22 cellular contexts compared by ENCODE assay signal in genomic region chr15:90091156-90091931, GRCh38. TPM values are rescaled to one million over a fixed set of nuclear protein-coding genes. Genes with fewer than 3 reads are reported as not detected.
DNase-seq lines count a peak whose midpoint lies in the region; ATAC-seq, FAIRE-seq and TF ChIP-seq lines count a peak whose summit lies in the region.
"Had no signal": no experiment of that assay in that cellular context is flagged by ENCODE, and none has a peak within 500 bp of the region (broad histone marks: within the 10 kb centered on the region; RNA-seq: fewer than 3 reads in every experiment).

No MANE protein-coding gene starts in this region.

- H3K4me3 ChIP-seq in right lobe of liver (no peak overlapping the region), HepG2 (replicated peaks in 1 of 3; ENCODE audit: insufficient read depth in 1 of 3, low read depth in 2 of 3, low read length in 3 of 3) (no peak overlapping the region)
- H3K4me3 ChIP-seq: PC-9 had no signal

- no peak overlapping the region for H3K4me2 ChIP-seq in HepG2 (ENCODE audit: low read depth, low read length)
- H3K4me2 ChIP-seq: PC-9 had no signal

- intact Hi-C loops in right lobe of liver (cut with DNase I): no loop called here
- intact Hi-C loops in HepG2 (cut with micrococcal nuclease; ENCODE audit: unreplicated experiment): no loop called here

- no peak for TF ChIP-seq CTCF in right lobe of liver (IDR thresholded peaks at IDR 0.05)
- no peak for TF ChIP-seq CTCF in HepG2 (CRISPR knock-in tag; IDR thresholded peaks at IDR 0.05)
- no peak for TF ChIP-seq CTCF in neural crest cell (conservative IDR thresholded peaks at IDR 0.05)

- H3K27ac Mint-ChIP-seq in neural crest cell (ENCODE audit: unreplicated experiment): peak overlapping the region; percentile 27

- no TSS peak for BruUV-seq in HepG2 (replicated peaks; lab: Mats Ljungman, UMichigan)

- CTCF ChIA-PET in HepG2 (lab: Yijun Ruan, JAX; ENCODE audit: low intra/inter-chr PET ratio, low total read pairs): no interaction called here

- H3K27ac ChIP-seq in right lobe of liver (no peak overlapping the region), HepG2 (ENCODE audit: extremely low read length, insufficient read depth, low read length) (no peak overlapping the region), cingulate gyrus (ENCODE audit: low read depth, low read length) (peak overlapping the region; percentile 40), substantia nigra (ENCODE audit: low read depth, low read length, poor library complexity, severe bottlenecking) (peak overlapping the region; percentile 53)
- H3K27ac ChIP-seq: PC-9, RWPE1 had no signal

- no peak overlapping the region for H3K9ac ChIP-seq in HepG2 (ENCODE audit: insufficient read depth, low read depth, low read length)

- peaks cover 2% of the 10 kb centered on the region for H3K79me2 ChIP-seq in HepG2 (ENCODE audit: insufficient read depth, low read length)

- H3K4me3 Mint-ChIP-seq in neural crest cell: no peak overlapping the region
- H3K4me3 Mint-ChIP-seq: H9 had no signal

- H3K36me3 ChIP-seq in right lobe of liver (peaks cover 0 to 37% (median 7%) of the 10 kb centered on the region in 4 donors), HepG2 (replicated peaks in 1 of 2; ENCODE audit: control insufficient read depth in 1 of 2, insufficient read depth in 2 of 2, low read length in 2 of 2) (peaks cover 1 to 21% of the 10 kb centered on the region in 2 experiments; a peak in 3 of 5 replicates)

- TF ChIP-seq POLR2A in right lobe of liver (IDR thresholded peaks at IDR 0.05) (no peak), HepG2 (IDR thresholded peaks at IDR 0.05; ENCODE audit: insufficient read depth in 1 of 2, low read depth in 2 of 2, low read length in 2 of 2) (no peak)

- POLR2A ChIA-PET in HepG2 (lab: Yijun Ruan, JAX): interaction anchor here (1.3 kb wide), 1 partner anchor 11 kb away, joined by 5 read pairs; the partner anchor contains the start of gene IDH2

- 76% methylated on average over 6 of the region's 17 CpGs for WGBS in right lobe of liver (ENCODE audit: insufficient coverage, low coverage, low lambda C conversion rate, missing lambda C conversion rate)
- 90% methylated on average over 13 of the region's 17 CpGs for WGBS in HepG2 (ENCODE audit: low lambda C conversion rate)

- ATAC-seq in right lobe of liver: no peak
- ATAC-seq in HepG2: no peak
- no peak for ATAC-seq in GM18870 (IDR thresholded peaks at IDR 0.05; ENCODE audit: unreplicated experiment)
- no peak for ATAC-seq in HG03097 (IDR thresholded peaks at IDR 0.05; ENCODE audit: low FRiP score, unreplicated experiment)
- no peak for ATAC-seq in GM18867 (IDR thresholded peaks at IDR 0.05; ENCODE audit: unreplicated experiment)

- no peak overlapping the region for H2AFZ ChIP-seq in HepG2 (ENCODE audit: low read length)
- H2AFZ ChIP-seq: PC-9 had no signal

- H3K4me1 ChIP-seq in right lobe of liver (peaks cover 0 to 14% (median 3%) of the 10 kb centered on the region in 4 donors), HepG2 (ENCODE audit: insufficient read depth, low read length) (peaks cover 28% of the 10 kb centered on the region)

- in situ Hi-C loops in HepG2 (cut with HindIII; ENCODE audit: extremely low pct_ligation_motif_present, low pct_unique_long_range_greater_than_20kb): loop anchor here (25.0 kb wide), 1 partner anchor 354 kb away; no protein-coding TSS in a partner anchor

- peaks cover 42% of the 10 kb centered on the region for H3K36me3 Mint-ChIP-seq in neural crest cell (ENCODE audit: low read depth)

- H3K9me3 ChIP-seq in right lobe of liver (no peaks in the 10 kb centered on the region), HepG2 (ENCODE audit: low read length) (no peaks in the 10 kb centered on the region)

- H3K4me1 Mint-ChIP-seq in neural crest cell: peaks cover 19% of the 10 kb centered on the region

- H4K20me1 ChIP-seq in HepG2 (ENCODE audit: insufficient read depth, low read length): peaks cover 6% of the 10 kb centered on the region; the same call in 1 of the 2 replicates

- H3K9me3 Mint-ChIP-seq in neural crest cell: no peaks in the 10 kb centered on the region

- TF ChIP-seq RAD21 in HepG2 (CRISPR knock-in tag; IDR thresholded peaks at IDR 0.05): no peak

- FAIRE-seq in HepG2 (lab: Jason Lieb, UNC): no peak

- no peak for TF ChIP-seq EP300 in HepG2 (IDR thresholded peaks at IDR 0.05; ENCODE audit: low read depth in 2 of 2, low read length in 2 of 2)
- no peak for TF ChIP-seq EP300 in HepG2 (CRISPR knock-in tag; IDR thresholded peaks at IDR 0.05; ENCODE audit: borderline replicate concordance)

- peaks cover 3% of the 10 kb centered on the region for H3K27me3 Mint-ChIP-seq in neural crest cell (ENCODE audit: low read depth)

- DNase-seq in right lobe of liver: peak in 2 of 3 donors; percentile 14 to 36
- DNase-seq in HepG2 (ENCODE audit: low spot score): no peak
- DNase-seq in neural crest cell (ENCODE audit: low read depth, low spot score): no peak
- peak in 1 of 49 donors; percentile 24 for DNase-seq in substantia nigra (lab: John Stamatoyannopoulos, UW)
- DNase-seq: C1 segment of cervical spinal cord, COR-L47, DMS 273 treated with DMSO at 0.1 percent for 48 hours, DND-41, H9, IMR-90, Karpas-422, NCI-H1048, NCI-H1436, NCI-H1930, NCI-H345, NCI-H526, PC-9 had no signal

- H3K27me3 ChIP-seq in right lobe of liver (no peaks in the 10 kb centered on the region), HepG2 (ENCODE audit: control insufficient read depth in 1 of 2, insufficient read depth in 2 of 2, low read length in 2 of 2) (no peaks in the 10 kb centered on the region)

TF ChIP-seq in HepG2, 621 proteins besides CTCF, POLR2A, EP300 and RAD21:
- TF ChIP-seq, protein P1, sequence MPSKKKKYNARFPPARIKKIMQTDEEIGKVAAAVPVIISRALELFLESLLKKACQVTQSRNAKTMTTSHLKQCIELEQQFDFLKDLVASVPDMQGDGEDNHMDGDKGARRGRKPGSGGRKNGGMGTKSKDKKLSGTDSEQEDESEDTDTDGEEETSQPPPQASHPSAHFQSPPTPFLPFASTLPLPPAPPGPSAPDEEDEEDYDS (CRISPR knock-in tag; IDR thresholded peaks at IDR 0.05): no peak
- TF ChIP-seq ZNF17 (CRISPR knock-in tag; IDR thresholded peaks at IDR 0.05) (no peak), PHF20 (CRISPR knock-in tag; IDR thresholded peaks at IDR 0.05) (no peak), MLLT10 (CRISPR knock-in tag; IDR thresholded peaks at IDR 0.05) (no peak), ZNF496 (CRISPR knock-in tag; IDR thresholded peaks at IDR 0.05; ENCODE audit: insufficient replicate concordance) (no peak), SP140L (CRISPR knock-in tag; IDR thresholded peaks at IDR 0.05; ENCODE audit: borderline replicate concordance) (no peak), NFE2L1 (CRISPR knock-in tag; IDR thresholded peaks at IDR 0.05; ENCODE audit: borderline replicate concordance) (no peak), RARA (CRISPR knock-in tag; IDR thresholded peaks at IDR 0.05) (no peak), ZNF749 (CRISPR knock-in tag; IDR thresholded peaks at IDR 0.05; ENCODE audit: borderline replicate concordance) (no peak), ZNF317 (CRISPR knock-in tag; IDR thresholded peaks at IDR 0.05) (no peak), ELF4 (CRISPR knock-in tag; IDR thresholded peaks at IDR 0.05; ENCODE audit: borderline replicate concordance) (no peak), SMAD3 (CRISPR knock-in tag; IDR thresholded peaks at IDR 0.05) (no peak), ZMYM3 (CRISPR knock-in tag; IDR thresholded peaks at IDR 0.05) (no peak)

RNA-seq across cellular contexts. Expression of gene IDH2, which starts 10.9 kb away (rescaled TPM):
- total RNA-seq in right lobe of liver (100 to 1,000 TPM; 115 to 371 (median 261) TPM), HepG2 (2016; rRNA removed; fragmentation: Illumina TruSeq; extraction: Trizol) (120 and 121 TPM in 2 replicates), neural crest cell (214 and 218 TPM in 2 replicates)
- 37.5 and 39.4 TPM in 2 replicates for total RNA-seq in HepG2 (2016; cell fraction: cytosol; rRNA removed; fragmentation: Illumina TruSeq; extraction: Trizol; ENCODE audit: low read depth)
- total RNA-seq in HepG2 (2016; cell fraction: insoluble cytoplasmic fraction; rRNA removed; fragmentation: Illumina TruSeq; extraction: Trizol): 108 and 124 TPM in 2 replicates
- total RNA-seq in HepG2 (2016; cell fraction: membrane; rRNA removed; fragmentation: Illumina TruSeq; extraction: Trizol): 87.3 and 98.2 TPM in 2 replicates
- total RNA-seq in HepG2 (2016; cell fraction: nucleus; rRNA removed; fragmentation: Illumina TruSeq; extraction: Trizol): 50.6 and 54.5 TPM in 2 replicates
- 132 and 145 TPM in 2 replicates for polyA plus RNA-seq in HepG2 (2011; rRNA removed)
- polyA plus RNA-seq in HepG2 (2011; cell fraction: cytosol; rRNA removed): 85.2 and 137 TPM in 2 replicates
- 62.9 and 78.0 TPM in 2 replicates for polyA plus RNA-seq in HepG2 (2011; cell fraction: nucleus; rRNA removed)
- polyA plus RNA-seq in HepG2 (2012): 57.4 and 73.4 TPM in 2 replicates
- 63.2 and 73.9 TPM in 2 replicates for polyA plus RNA-seq in HepG2 (2016; cell fraction: cytosol; fragmentation: Illumina TruSeq; extraction: Trizol; ENCODE audit: low read depth)
- 130 and 145 TPM in 2 replicates for polyA plus RNA-seq in HepG2 (2016; cell fraction: insoluble cytoplasmic fraction; fragmentation: Illumina TruSeq; extraction: Trizol; ENCODE audit: low read depth)
- 84.9 and 106 TPM in 2 replicates for polyA plus RNA-seq in HepG2 (2016; cell fraction: membrane; fragmentation: Illumina TruSeq; extraction: Trizol; ENCODE audit: low read depth)
- polyA plus RNA-seq in HepG2 (2016; cell fraction: nucleus; fragmentation: Illumina TruSeq; extraction: Trizol; ENCODE audit: insufficient read depth, low read depth): 97.9 and 110 TPM in 2 replicates
- 34.4 and 160 TPM in 2 replicates for polyA minus RNA-seq in HepG2 (2011; rRNA and poly(A)+ RNA removed; ENCODE audit: low replicate concordance)
- 67.1 and 76.1 TPM in 2 replicates for polyA minus RNA-seq in HepG2 (2011; cell fraction: cytosol; rRNA and poly(A)+ RNA removed)
- polyA minus RNA-seq in HepG2 (2011; cell fraction: nucleus; rRNA and poly(A)+ RNA removed): 14.7 and 18.4 TPM in 2 replicates

Comparison
In these comparisons a context has a peak if more than half of its experiments do, and no peak if none do; other contexts are left out.
1. DNase-seq: peak in right lobe of liver (2 of 3); none in HepG2 (single experiment) and neural crest cell (single experiment).
2. H3K27ac ChIP-seq: peak in cingulate gyrus (single experiment) and substantia nigra (single experiment); none in right lobe of liver (0 of 3) and HepG2 (single experiment).